Comparison of ENCODE assay signal across 8 cellular contexts in genomic region chr20:47276856-47277541, GRCh38.
DNase-seq lines count a peak whose midpoint lies in the region; ATAC-seq, FAIRE-seq and TF ChIP-seq lines count a peak whose summit lies in the region.

No MANE protein-coding gene starts in this region.

- H4K8ac ChIP-seq in IMR-90 (ENCODE audit: low read depth in 2 of 2, low read length in 2 of 2): peak overlapping the region in 1 of 2 experiments; percentile 57; a peak in 3 of 4 replicates

- CTCF ChIA-PET in IMR-90 (lab: Yijun Ruan, JAX): interaction anchor here (0.9 kb wide), 1 partner anchor 107 kb away, joined by 4 read pairs; no protein-coding TSS in a partner anchor

- 50% methylated on average over 2 of the region's 8 CpGs; no CpG with 5 or more reads in 1 of the 2 experiments for WGBS in IMR-90 (ENCODE audit: extremely low coverage in 2 of 2, insufficient read length in 1 of 2), 2 experiments

- H2BK20ac ChIP-seq in IMR-90 (ENCODE audit: low read depth, low read length): peak overlapping the region; percentile 22; the same call in 1 of the 2 replicates

- peak; percentile 15 for ATAC-seq in IMR-90 (ENCODE audit: low read depth)

- peak overlapping the region; percentile 80 for H3K18ac ChIP-seq in IMR-90 (ENCODE audit: low read depth, low read length)

- in situ Hi-C loops in IMR-90 (cut with MboI; ENCODE audit: low sequenced_read_pairs): loop anchor here (5.0 kb wide), 2 partner anchors 105 to 345 kb away; no protein-coding TSS in a partner anchor
- in situ Hi-C loops in astrocyte of the spinal cord (cut with HindIII; ENCODE audit: low sequenced_read_pairs): no loop called here

- peaks cover 14 to 55% of the 10 kb centered on the region in 2 experiments; a peak in 3 of 4 replicates for H3K79me1 ChIP-seq in IMR-90 (ENCODE audit: low read depth in 1 of 2, low read length in 2 of 2)

- H3K56ac ChIP-seq in IMR-90 (ENCODE audit: extremely low read depth, insufficient read depth, low read length): peak overlapping the region; percentile 5; the same call in 1 of the 2 replicates

- no peak for TF ChIP-seq POLR2A in IMR-90 (IDR thresholded peaks at IDR 0.05; ENCODE audit: low read depth, low read length)

- H3K9me3 ChIP-seq in IMR-90 (ENCODE audit: control insufficient read depth, insufficient read depth, low read length): no peaks in the 10 kb centered on the region
- H3K9me3 ChIP-seq in kidney (ENCODE audit: control insufficient read depth in 1 of 2, low read length in 2 of 2): no peaks in the 10 kb centered on the region
- H3K9me3 ChIP-seq in subcutaneous abdominal adipose tissue (ENCODE audit: control insufficient read depth in 5 of 5, low read length in 5 of 5): no peaks in the 10 kb centered on the region

- H2BK5ac ChIP-seq in IMR-90 (ENCODE audit: low read depth, low read length, poor library complexity, severe bottlenecking): peak overlapping the region; percentile 98

- H2AK9ac ChIP-seq in IMR-90 (replicated peaks; ENCODE audit: low read depth, low read length, poor library complexity): no peak overlapping the region

- dilution Hi-C loops in IMR-90 (cut with HindIII; ENCODE audit: low sequenced_read_pairs, unreplicated experiment): no loop called here

- peak overlapping the region; percentile 9; the same call in 1 of the 2 replicates for H3K4ac ChIP-seq in IMR-90 (ENCODE audit: low read depth, low read length)

- H3K14ac ChIP-seq in IMR-90 (replicated peaks; ENCODE audit: low read depth, low read length): peak overlapping the region; percentile 24; the same call in 1 of the 2 replicates

- no peak for TF ChIP-seq RAD21 in IMR-90 (IDR thresholded peaks at IDR 0.05; ENCODE audit: low read length)

- H3K36me3 ChIP-seq in IMR-90 (ENCODE audit: control insufficient read depth, insufficient read depth, low read length): peaks cover 17% of the 10 kb centered on the region
- peaks cover 15 to 19% of the 10 kb centered on the region in 2 donors for H3K36me3 ChIP-seq in kidney (ENCODE audit: control insufficient read depth in 1 of 2, insufficient read depth in 2 of 2, low read length in 2 of 2)
- H3K36me3 ChIP-seq in subcutaneous abdominal adipose tissue (ENCODE audit: control insufficient read depth in 5 of 5, insufficient read depth in 5 of 5, low read length in 5 of 5): peaks cover 11 to 48% (median 36%) of the 10 kb centered on the region in 5 donors

- peak overlapping the region; percentile 5; the same call in 1 of the 2 replicates for H4K91ac ChIP-seq in IMR-90 (ENCODE audit: insufficient read depth, low read depth, low read length)

- H3K9ac ChIP-seq in IMR-90 (ENCODE audit: low read depth, low read length): no peak overlapping the region
- H3K9ac ChIP-seq in kidney (ENCODE audit: low read length in 2 of 2): no peak overlapping the region
- peak overlapping the region in 1 of 5 donors; percentile 8 for H3K9ac ChIP-seq in subcutaneous abdominal adipose tissue (ENCODE audit: low read length in 5 of 5)

- H2BK120ac ChIP-seq in IMR-90 (ENCODE audit: low read depth, low read length): peak overlapping the region; percentile 67

- H4K5ac ChIP-seq in IMR-90 (ENCODE audit: low read depth, low read length): peak overlapping the region; percentile 78; the same call in 1 of the 2 replicates

- intact Hi-C loops in IMR-90 (cut with micrococcal nuclease): no loop called here
- intact Hi-C loops in kidney (cut with DNase I): loop anchor here (5.0 kb wide), 1 partner anchor 105 kb away; no protein-coding TSS in a partner anchor

- H3K4me2 ChIP-seq in IMR-90 (ENCODE audit: low read depth, low read length): peak overlapping the region; percentile 66

- FAIRE-seq in kidney (lab: Jason Lieb, UNC) (no peak), GM19239 (lab: Jason Lieb, UNC) (no peak)

- POLR2A ChIA-PET in IMR-90 (lab: Charles Lee; ENCODE audit: unreplicated experiment): no interaction called here

- H4K20me1 ChIP-seq in IMR-90 (ENCODE audit: insufficient read depth, low read length): peaks cover 4% of the 10 kb centered on the region; the same call in 1 of the 2 replicates

- no peak overlapping the region; the same call in 2 of the 3 replicates for H2BK15ac ChIP-seq in IMR-90 (ENCODE audit: low read depth, low read length)

- H3K27ac ChIP-seq in IMR-90 (ENCODE audit: insufficient read depth, low read length) (peak overlapping the region; percentile 44), kidney (ENCODE audit: low read depth in 2 of 2, low read length in 2 of 2) (peak overlapping the region in 1 of 2 donors; percentile 26), subcutaneous abdominal adipose tissue (ENCODE audit: low read depth, low read length) (peak overlapping the region; percentile 65)

- H2AK5ac ChIP-seq in IMR-90 (ENCODE audit: low read depth, low read length): peak overlapping the region; percentile 16

- H3K4me1 ChIP-seq in IMR-90 (ENCODE audit: control insufficient read depth, insufficient read depth, low read length) (peaks cover 26% of the 10 kb centered on the region), kidney (ENCODE audit: control insufficient read depth in 1 of 2, insufficient read depth in 1 of 2, low read depth in 1 of 2, low read length in 2 of 2) (peaks cover 6% of the 10 kb centered on the region in 2 donors), subcutaneous abdominal adipose tissue (ENCODE audit: control insufficient read depth in 5 of 5, insufficient read depth in 5 of 5, low read length in 5 of 5) (peaks cover 2 to 37% (median 33%) of the 10 kb centered on the region in 5 donors)

- H3K27me3 ChIP-seq in IMR-90 (ENCODE audit: control insufficient read depth, insufficient read depth, low read length) (no peaks in the 10 kb centered on the region), subcutaneous abdominal adipose tissue (ENCODE audit: control insufficient read depth in 5 of 5, insufficient read depth in 4 of 5, low read length in 5 of 5) (no peaks in the 10 kb centered on the region)

- H3K4me3 ChIP-seq in IMR-90 (ENCODE audit: insufficient read depth, low read depth, low read length): no peak overlapping the region
- H3K4me3 ChIP-seq in astrocyte of the spinal cord (ENCODE audit: low read depth, low read length): no peak overlapping the region
- H3K4me3 ChIP-seq in kidney (ENCODE audit: low read length in 2 of 2): no peak overlapping the region
- H3K4me3 ChIP-seq in subcutaneous abdominal adipose tissue (ENCODE audit: low read depth in 1 of 5, low read length in 5 of 5): no peak overlapping the region

- H3K23ac ChIP-seq in IMR-90 (ENCODE audit: low read depth, low read length): 0 out of 2 replicates have a peak overlapping the region, but pooled peaks have one; percentile 6

- BruUV-seq in IMR-90 (replicated peaks; lab: Mats Ljungman, UMichigan): no TSS peak

- H3K9me1 ChIP-seq in IMR-90 (ENCODE audit: insufficient read depth, low read length): peaks cover 20% of the 10 kb centered on the region

- DNase-seq in IMR-90 (peak; percentile 84), astrocyte of the spinal cord (ENCODE audit: low read depth, low spot score) (peak; percentile 84), kidney (peak; percentile 88), KG1 (lab: John Stamatoyannopoulos, UW) (no peak), GM19239 (ENCODE audit: insufficient read length, low spot score) (no peak), NCI-H2107 (lab: John Stamatoyannopoulos, UW) (no peak)
- no peak for DNase-seq in central memory CD4-positive, alpha-beta T cell

- TF ChIP-seq CTCF in IMR-90 (conservative IDR thresholded peaks at IDR 0.05; ENCODE audit: low read depth, low read length) (no peak), astrocyte of the spinal cord (IDR thresholded peaks at IDR 0.05; ENCODE audit: low read depth, low read length) (no peak), kidney (IDR thresholded peaks at IDR 0.05; ENCODE audit: borderline replicate concordance, extremely low read depth, insufficient read depth) (no peak)

- H2AFZ ChIP-seq in IMR-90 (replicated peaks; ENCODE audit: low read length, poor library complexity): no peak overlapping the region

TF ChIP-seq in IMR-90, 13 proteins besides CTCF, POLR2A, EP300 and RAD21:
- TF ChIP-seq CEBPB (IDR thresholded peaks at IDR 0.05; ENCODE audit: low read depth, low read length): no peak
- no peak for TF ChIP-seq MAZ (IDR thresholded peaks at IDR 0.05; ENCODE audit: borderline replicate concordance, low read depth, low read length)
- TF ChIP-seq NFE2L2 (IDR thresholded peaks at IDR 0.05; ENCODE audit: low read depth, low read length): no peak
- TF ChIP-seq SMC3 (IDR thresholded peaks at IDR 0.05; ENCODE audit: low read depth, low read length): no peak
- no peak for TF ChIP-seq MXI1 (IDR thresholded peaks at IDR 0.05; ENCODE audit: borderline replicate concordance, low read depth, low read length)
- no peak for TF ChIP-seq FOS (IDR thresholded peaks at IDR 0.05; ENCODE audit: low read depth, low read length)
- no peak for TF ChIP-seq RFX5 (IDR thresholded peaks at IDR 0.05; ENCODE audit: low read depth, low read length)
- TF ChIP-seq USF2 (IDR thresholded peaks at IDR 0.05; ENCODE audit: low read depth, low read length): no peak
- no peak for TF ChIP-seq BHLHE40 (IDR thresholded peaks at IDR 0.05; ENCODE audit: low read depth, low read length)
- TF ChIP-seq ELK1 (IDR thresholded peaks at IDR 0.05; ENCODE audit: borderline replicate concordance, low read depth, low read length): no peak
- no peak for TF ChIP-seq CHD1 (IDR thresholded peaks at IDR 0.05; ENCODE audit: low read depth, low read length)
- no peak for TF ChIP-seq RCOR1 (IDR thresholded peaks at IDR 0.05; ENCODE audit: insufficient replicate concordance, low read length)
- no peak for TF ChIP-seq MAFK (IDR thresholded peaks at IDR 0.05; ENCODE audit: low read depth, low read length)

Comparison
In these comparisons a context has a peak if more than half of its experiments do, and no peak if none do; other contexts are left out.
1. DNase-seq: peak in IMR-90 (single experiment), astrocyte of the spinal cord (single experiment) and kidney (single experiment); none in KG1 (single experiment), central memory CD4-positive, alpha-beta T cell (single experiment), GM19239 (single experiment) and NCI-H2107 (single experiment).